Comparison of ENCODE assay signal across 23 cellular contexts in genomic region chr3:45568848-45569247, GRCh38. TPM values are rescaled to one million over a fixed set of nuclear protein-coding genes. Genes with fewer than 3 reads are reported as not detected.
DNase-seq lines count a peak whose midpoint lies in the region; ATAC-seq, FAIRE-seq and TF ChIP-seq lines count a peak whose summit lies in the region.
"Had no signal": no experiment of that assay in that cellular context is flagged by ENCODE, and none has a peak within 500 bp of the region (broad histone marks: within the 10 kb centered on the region; RNA-seq: fewer than 3 reads in every experiment).

No MANE protein-coding gene starts in this region.

- H3K27me3 Mint-ChIP-seq in CD4-positive, alpha-beta memory T cell = no peaks in the 10 kb centered on the region
- no peaks in the 10 kb centered on the region for H3K27me3 Mint-ChIP-seq in activated CD8-positive, alpha-beta T cell treated with anti-CD3 and anti-CD28 coated beads, Interleukin-2, amount 10 ng/mL, durations not matched to agents 7 days and 5 days (ENCODE audit: low read depth)
- no peaks in the 10 kb centered on the region for H3K27me3 Mint-ChIP-seq in naive B cell
- H3K27me3 Mint-ChIP-seq: type B pancreatic cell had no signal

- H3K9me3 ChIP-seq in CD4-positive, alpha-beta memory T cell (ENCODE audit: control insufficient read depth in 1 of 2, low read length in 2 of 2) = no peaks in the 10 kb centered on the region
- no peaks in the 10 kb centered on the region for H3K9me3 ChIP-seq in PC-3 (ENCODE audit: low read length)
- H3K9me3 ChIP-seq: sigmoid colon had no signal

- no peak for DNase-seq in CD4-positive, alpha-beta memory T cell
- DNase-seq in GM12891 (ENCODE audit: insufficient read length, low spot score) (no peak), naive B cell (no peak), PC-3 (no peak)
- DNase-seq in activated CD8-positive, alpha-beta T cell treated with anti-CD3 and anti-CD28 coated beads, Interleukin-2, amount 10 ng/mL, durations not matched to agents 7 days and 5 days = no peak
- no peak for DNase-seq in activated CD4-positive, CD25-positive, alpha-beta regulatory T cell treated with anti-CD3 and anti-CD28 coated beads, Interleukin-2, amount 50 U/mL, for 72 hours
- DNase-seq: activated CD8-positive, alpha-beta memory T cell treated with anti-CD3 and anti-CD28 coated beads for 24 hours; amniotic stem cell; foreskin melanocyte; kidney glomerular epithelial cell; mammary epithelial cell; NCI-H2107; NCI-H526 treated with DMSO at 0.1 percent for 48 hours; SHP77; stimulated activated naive CD4-positive, alpha-beta T cell; WERI-Rb-1 had no signal

- POLR2A ChIA-PET in CD4-positive, alpha-beta memory T cell (lab: Charles Lee; ENCODE audit: partially characterized antibody) = interaction anchor here (0.7 kb wide), 1 partner anchor 25 kb away, joined by 3 read pairs; the partner anchor contains the start of gene LIMD1
- POLR2A ChIA-PET in activated CD8-positive, alpha-beta T cell treated with anti-CD3 and anti-CD28 coated beads, Interleukin-2, amount 10 ng/mL, durations not matched to agents 7 days and 5 days (lab: Charles Lee) = interaction anchor here (0.7 kb wide), 1 partner anchor 109 kb away, joined by 3 read pairs; no protein-coding TSS in a partner anchor
- POLR2A ChIA-PET in PC-3 (lab: Charles Lee; ENCODE audit: unreplicated experiment) = no interaction called here

- H3K4me1 ChIP-seq in CD4-positive, alpha-beta memory T cell (ENCODE audit: insufficient read depth, low read length) = peaks cover 12% of the 10 kb centered on the region
- H3K4me1 ChIP-seq in PC-3 (ENCODE audit: insufficient read depth, low read length) = peaks cover 18% of the 10 kb centered on the region
- H3K4me1 ChIP-seq: sigmoid colon had no signal

- H3K4me1 Mint-ChIP-seq in CD4-positive, alpha-beta memory T cell = peaks cover 11 to 37% (median 20%) of the 10 kb centered on the region in 4 donors
- H3K4me1 Mint-ChIP-seq in activated CD8-positive, alpha-beta T cell treated with anti-CD3 and anti-CD28 coated beads, Interleukin-2, amount 10 ng/mL, durations not matched to agents 7 days and 5 days (ENCODE audit: low read depth) = peaks cover 35% of the 10 kb centered on the region
- peaks cover 44 to 57% (median 52%) of the 10 kb centered on the region in 3 donors for H3K4me1 Mint-ChIP-seq in naive B cell

- no peaks in the 10 kb centered on the region for H3F3A ChIP-seq in PC-3 (ENCODE audit: low read length, unreplicated experiment)

- H3K9ac ChIP-seq in PC-3 (ENCODE audit: low read length) = no peak overlapping the region
- H3K9ac ChIP-seq: parathyroid adenoma had no signal

- H3K36me3 Mint-ChIP-seq in CD4-positive, alpha-beta memory T cell = no peaks in the 10 kb centered on the region
- H3K36me3 Mint-ChIP-seq in activated CD8-positive, alpha-beta T cell treated with anti-CD3 and anti-CD28 coated beads, Interleukin-2, amount 10 ng/mL, durations not matched to agents 7 days and 5 days (ENCODE audit: low read depth) = no peaks in the 10 kb centered on the region
- H3K36me3 Mint-ChIP-seq in naive B cell = no peaks in the 10 kb centered on the region
- H3K36me3 Mint-ChIP-seq: type B pancreatic cell had no signal

- ATAC-seq in activated CD8-positive, alpha-beta T cell treated with anti-CD3 and anti-CD28 coated beads, Interleukin-2, amount 10 ng/mL, durations not matched to agents 7 days and 5 days = no peak
- ATAC-seq in naive B cell (ENCODE audit: low read depth in 2 of 2) (no peak), HG02884 (IDR thresholded peaks at IDR 0.05; ENCODE audit: unreplicated experiment) (no peak), PC-3 (no peak)
- ATAC-seq: HCT116 had no signal

- no peak overlapping the region for H2AFZ ChIP-seq in PC-3 (ENCODE audit: low read length)
- H2AFZ ChIP-seq: parathyroid adenoma had no signal

- H3K9me2 ChIP-seq in PC-3 (replicated peaks; ENCODE audit: low read length) = no peaks in the 10 kb centered on the region

- no peak overlapping the region for H3K4me3 Mint-ChIP-seq in CD4-positive, alpha-beta memory T cell
- H3K4me3 Mint-ChIP-seq in activated CD8-positive, alpha-beta T cell treated with anti-CD3 and anti-CD28 coated beads, Interleukin-2, amount 10 ng/mL, durations not matched to agents 7 days and 5 days = no peak overlapping the region
- peak overlapping the region in 4 of 8 donors; percentile 2 to 65 (median 20) for H3K4me3 Mint-ChIP-seq in naive B cell
- H3K4me3 Mint-ChIP-seq: type B pancreatic cell had no signal

- no TSS peak for BruUV-seq in PC-3 (replicated peaks; lab: Mats Ljungman, UMichigan)

- TF ChIP-seq POLR2A in GM12891 (IDR thresholded peaks at IDR 0.05; ENCODE audit: low read depth, low read length) = no peak

- CTCF ChIA-PET in CD4-positive, alpha-beta memory T cell (lab: Charles Lee; ENCODE audit: partially characterized antibody) = interaction anchor here (1.1 kb wide), 1 partner anchor 87 kb away, joined by 3 read pairs; no protein-coding TSS in a partner anchor
- CTCF ChIA-PET in activated CD8-positive, alpha-beta T cell treated with anti-CD3 and anti-CD28 coated beads, Interleukin-2, amount 10 ng/mL, durations not matched to agents 7 days and 5 days (lab: Charles Lee) = interaction anchor here (0.6 kb wide), 2 partner anchors 28 to 56 kb away, joined by 3 read pairs; no protein-coding TSS in a partner anchor
- CTCF ChIA-PET in PC-3 (lab: Charles Lee) = no interaction called here

- TF ChIP-seq CTCF in PC-3 (conservative IDR thresholded peaks at IDR 0.05; ENCODE audit: low read depth, low read length) = no peak

- H3K27me3 ChIP-seq in CD4-positive, alpha-beta memory T cell (ENCODE audit: insufficient read depth, low read length) = no peaks in the 10 kb centered on the region
- no peaks in the 10 kb centered on the region for H3K27me3 ChIP-seq in PC-3 (ENCODE audit: low read length)
- H3K27me3 ChIP-seq: cardiac muscle cell, sigmoid colon had no signal

- peaks cover 0 to 2% (median 0%) of the 10 kb centered on the region in 8 donors for H3K9me3 Mint-ChIP-seq in CD4-positive, alpha-beta memory T cell
- H3K9me3 Mint-ChIP-seq in activated CD8-positive, alpha-beta T cell treated with anti-CD3 and anti-CD28 coated beads, Interleukin-2, amount 10 ng/mL, durations not matched to agents 7 days and 5 days (ENCODE audit: insufficient read depth) = no peaks in the 10 kb centered on the region
- H3K9me3 Mint-ChIP-seq in naive B cell = peaks cover 0 to 2% (median 0%) of the 10 kb centered on the region in 7 donors

- no peak overlapping the region for H3K4me3 ChIP-seq in CD4-positive, alpha-beta memory T cell (ENCODE audit: low read length in 2 of 2)
- no peak overlapping the region for H3K4me3 ChIP-seq in PC-3 (ENCODE audit: low read length)
- H3K4me3 ChIP-seq: cardiac muscle cell, sigmoid colon had no signal

- H4K20me1 ChIP-seq in PC-3 (ENCODE audit: low read length) = no peaks in the 10 kb centered on the region

- peak; percentile 23 for FAIRE-seq in GM12891 (lab: Jason Lieb, UNC)
- FAIRE-seq: D721Med had no signal

- intact Hi-C loops in CD4-positive, alpha-beta memory T cell (cut with micrococcal nuclease) = no loop called here
- intact Hi-C loops in PC-3 (cut with micrococcal nuclease) = no loop called here

- no peaks in the 10 kb centered on the region for H3K36me3 ChIP-seq in CD4-positive, alpha-beta memory T cell (ENCODE audit: insufficient read depth, low read length)
- H3K36me3 ChIP-seq in PC-3 (ENCODE audit: low read depth, low read length) = no peaks in the 10 kb centered on the region
- H3K36me3 ChIP-seq: cardiac muscle cell, sigmoid colon, WERI-Rb-1 had no signal

- no peak overlapping the region for H3K4me2 ChIP-seq in PC-3 (ENCODE audit: low read length)

- no peak overlapping the region for H3K27ac ChIP-seq in CD4-positive, alpha-beta memory T cell (ENCODE audit: low read depth, low read length)
- H3K27ac ChIP-seq in PC-3 (ENCODE audit: low read length) = no peak overlapping the region
- H3K27ac ChIP-seq: cardiac muscle cell, parathyroid adenoma, sigmoid colon, WERI-Rb-1 had no signal

- H3K27ac Mint-ChIP-seq in CD4-positive, alpha-beta memory T cell = peak overlapping the region in 6 of 7 donors; percentile 5 to 70 (median 56)
- peak overlapping the region; percentile 19 for H3K27ac Mint-ChIP-seq in activated CD8-positive, alpha-beta T cell treated with anti-CD3 and anti-CD28 coated beads, Interleukin-2, amount 10 ng/mL, durations not matched to agents 7 days and 5 days
- peak overlapping the region in 5 of 6 donors; percentile 24 to 88 (median 58) for H3K27ac Mint-ChIP-seq in naive B cell
- H3K27ac Mint-ChIP-seq: type B pancreatic cell had no signal

- no peaks in the 10 kb centered on the region for H3K79me2 ChIP-seq in PC-3 (ENCODE audit: low read length)
- H3K79me2 ChIP-seq: parathyroid adenoma had no signal

TF ChIP-seq in GM12891, 5 proteins besides CTCF, POLR2A, EP300 and RAD21:
- no peak for TF ChIP-seq POLR2AphosphoS5 (IDR thresholded peaks at IDR 0.05; ENCODE audit: low read depth, low read length)
- no peak for TF ChIP-seq SPI1 (IDR thresholded peaks at IDR 0.05; ENCODE audit: low read depth, low read length)
- no peak for TF ChIP-seq TAF1 (IDR thresholded peaks at IDR 0.05; ENCODE audit: low read depth, low read length)
- TF ChIP-seq POU2F2 (IDR thresholded peaks at IDR 0.05; ENCODE audit: low read depth, low read length) = no peak
- TF ChIP-seq PAX5 (IDR thresholded peaks at IDR 0.05; ENCODE audit: insufficient read depth, low read length, severe bottlenecking) = no peak

RNA-seq across cellular contexts. Expression of gene LIMD1, which starts 25.7 kb away (rescaled TPM):
- 10 to 100 TPM; 29.1 to 34.0 TPM for total RNA-seq in CD4-positive, alpha-beta memory T cell
- polyA plus RNA-seq in CD4-positive, alpha-beta memory T cell = 1 to 10 TPM; 2.6 to 7.5 TPM
- 13.0 TPM for polyA plus RNA-seq in GM12891 (2012; ENCODE audit: low read depth, missing spikeins)
- total RNA-seq in activated CD8-positive, alpha-beta T cell treated with anti-CD3 and anti-CD28 coated beads, Interleukin-2, amount 10 ng/mL, durations not matched to agents 7 days and 5 days = 10 to 100 TPM; 48.4 to 49.4 TPM
- 10 to 100 TPM in 5 of 6 donors, 1 to 10 TPM in 1; 7.4 to 32.0 (median 23.8) TPM for polyA plus RNA-seq in naive B cell (ENCODE audit: low read depth in 6 of 6)
- total RNA-seq in PC-3 (2014; rRNA removed) = 37.1 and 42.7 TPM in 2 replicates
